ENCODE assay signal across 8 cellular contexts in genomic region chr3:15331606-15332404, GRCh38.
A peak's percentile ranks its signal among the peaks of the same experiment; 100 is the strongest.
DNase-seq lines count a peak whose midpoint lies in the region; ATAC-seq and TF ChIP-seq lines count a peak whose summit lies in the region.

No MANE protein-coding gene starts in this region.

- peaks cover 33% of the 10 kb centered on the region for H3K27me3 ChIP-seq in iPS-20b (ENCODE audit: insufficient read depth, low read length)

- H3K4me1 ChIP-seq in iPS-20b (ENCODE audit: insufficient read depth, low read length), result peaks cover 10% of the 10 kb centered on the region; the same call in 1 of the 2 replicates

- peak overlapping the region; percentile 77; the same call in 1 of the 2 replicates for H3K9ac ChIP-seq in iPS-20b (ENCODE audit: low read depth, low read length)

- H3K4me3 ChIP-seq in iPS-20b (ENCODE audit: low read length) (peak overlapping the region; percentile 80), skin epidermis (peak overlapping the region; percentile 68 to 96 (median 89))

- H3K27ac ChIP-seq in iPS-20b (ENCODE audit: low read length) (no peak overlapping the region), skin epidermis (peak overlapping the region; percentile 37 to 97 (median 90))

- peak; percentile 55 for DNase-seq in astrocyte of the hippocampus (ENCODE audit: low read depth, low spot score)
- no peak for DNase-seq in HK-2 (ENCODE audit: unreplicated experiment)
- no peak for DNase-seq in NCI-H2171 (lab: John Stamatoyannopoulos, UW)

- no peaks in the 10 kb centered on the region for H3K9me3 ChIP-seq in iPS-20b (ENCODE audit: insufficient read depth, low read depth, low read length)

- ATAC-seq in GM18519 (IDR thresholded peaks at IDR 0.05; ENCODE audit: low FRiP score, unreplicated experiment) (peak; percentile 7), HG02970 (IDR thresholded peaks at IDR 0.05; ENCODE audit: low FRiP score, unreplicated experiment) (peak; percentile 5), SK-N-SH treated with all-trans-retinoic acid at 6 μM for 48 hours (peak; percentile 69)

- peaks cover 6% of the 10 kb centered on the region; the same call in 1 of the 2 replicates for H3K36me3 ChIP-seq in iPS-20b (ENCODE audit: insufficient read depth, low read depth, low read length)

TF ChIP-seq in SK-N-SH treated with all-trans-retinoic acid at 6 μM for 48 hours, 23 proteins besides CTCF, POLR2A, EP300 and RAD21:
- no peak for TF ChIP-seq ESRRG (CRISPR knock-in tag; IDR thresholded peaks at IDR 0.05)
- no peak for TF ChIP-seq ZC3H10 (CRISPR knock-in tag; IDR thresholded peaks at IDR 0.05)
- TF ChIP-seq GLIS3 (CRISPR knock-in tag; IDR thresholded peaks at IDR 0.05), result no peak
- TF ChIP-seq ARNTL (CRISPR knock-in tag; IDR thresholded peaks at IDR 0.05; ENCODE audit: borderline replicate concordance, low read depth), result no peak
- no peak for TF ChIP-seq ZFP3 (CRISPR knock-in tag; IDR thresholded peaks at IDR 0.05)
- TF ChIP-seq CSDC2 (CRISPR knock-in tag; IDR thresholded peaks at IDR 0.05), result no peak
- TF ChIP-seq ZNF8 (CRISPR knock-in tag; IDR thresholded peaks at IDR 0.05), result no peak
- TF ChIP-seq OSR1 (CRISPR knock-in tag; IDR thresholded peaks at IDR 0.05), result no peak
- TF ChIP-seq TCF4 (CRISPR knock-in tag; IDR thresholded peaks at IDR 0.05; ENCODE audit: borderline replicate concordance), result no peak
- no peak for TF ChIP-seq SNAI2 (CRISPR knock-in tag; IDR thresholded peaks at IDR 0.05)
- TF ChIP-seq CREB5 (CRISPR knock-in tag; IDR thresholded peaks at IDR 0.05; ENCODE audit: low read depth), result no peak
- no peak for TF ChIP-seq CSRNP3 (CRISPR knock-in tag; IDR thresholded peaks at IDR 0.05)
- no peak for TF ChIP-seq ZFP30 (CRISPR knock-in tag; IDR thresholded peaks at IDR 0.05)
- no peak for TF ChIP-seq PATZ1 (CRISPR knock-in tag; IDR thresholded peaks at IDR 0.05; ENCODE audit: borderline replicate concordance)
- no peak for TF ChIP-seq BACH2 (CRISPR knock-in tag; IDR thresholded peaks at IDR 0.05; ENCODE audit: borderline replicate concordance)
- TF ChIP-seq RARB (CRISPR knock-in tag; IDR thresholded peaks at IDR 0.05), result no peak
- no peak for TF ChIP-seq ZNF70 (CRISPR knock-in tag; IDR thresholded peaks at IDR 0.05)
- TF ChIP-seq TSHZ2 (CRISPR knock-in tag; IDR thresholded peaks at IDR 0.05), result no peak
- TF ChIP-seq ISL1 (CRISPR knock-in tag; IDR thresholded peaks at IDR 0.05), result no peak
- TF ChIP-seq POU6F1 (CRISPR knock-in tag; IDR thresholded peaks at IDR 0.05; ENCODE audit: borderline replicate concordance, low read depth), result no peak

Comparison
In these comparisons a context has a peak if more than half of its experiments do, and no peak if none do; other contexts are left out.
1. ATAC-seq: peak in every context shown above with its lines; median percentile 69 in SK-N-SH treated with all-trans-retinoic acid at 6 μM for 48 hours; 7 in GM18519; 5 in HG02970.